ENCODE assay signal across 16 cellular contexts in the genomic region with DNA sequence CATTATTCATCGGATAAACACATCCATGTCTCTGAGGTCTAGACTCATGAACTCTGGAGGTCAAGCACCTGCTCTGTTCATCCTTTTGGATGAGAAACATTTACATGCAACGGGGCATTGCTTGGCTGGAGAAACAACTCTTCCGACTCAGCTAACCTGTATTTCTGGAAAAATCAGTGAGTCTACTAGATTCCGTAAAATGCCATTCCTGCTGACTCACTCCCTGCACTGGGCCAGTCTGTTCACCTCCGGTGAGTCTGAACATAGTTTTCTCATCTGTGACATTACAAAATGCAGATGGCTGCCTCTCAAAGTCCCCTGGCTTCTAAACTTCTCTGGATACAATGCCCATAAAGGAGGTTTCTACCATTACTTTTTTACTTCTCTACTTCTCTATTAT.
DNase-seq lines count a peak whose midpoint lies in the region; ATAC-seq and TF ChIP-seq lines count a peak whose summit lies in the region.
"Had no signal": no experiment of that assay in that cellular context is flagged by ENCODE, and none has a peak within 500 bp of the region (broad histone marks: within the 10 kb centered on the region; RNA-seq: fewer than 3 reads in every experiment).

No MANE protein-coding gene starts in this region.

- H3F3A ChIP-seq in neural progenitor cell (ENCODE audit: low read depth): no peaks in the 10 kb centered on the region

- no peak overlapping the region for H3K27ac Mint-ChIP-seq in neural progenitor cell
- H3K27ac Mint-ChIP-seq: activated T-helper 17 cell treated with anti-CD3 and anti-CD28 coated beads, Interleukin-2, amount 50 U/mL, for 72 hours; stimulated activated naive CD8-positive, alpha-beta T cell treated with anti-CD3 and anti-CD28 coated beads, Interleukin-15, Interleukin-2, amounts not matched to agents 100 ng/mL and 50 ng/mL, for 24 hours had no signal

- TF ChIP-seq EP300 in Ishikawa (IDR thresholded peaks at IDR 0.05; ENCODE audit: borderline replicate concordance): peak; percentile 85

- H2AFZ ChIP-seq in neural progenitor cell (replicated peaks): no peak overlapping the region

- no peaks in the 10 kb centered on the region for H3K79me2 ChIP-seq in neural progenitor cell (ENCODE audit: low read depth)

- H3K9me3 Mint-ChIP-seq in neural progenitor cell: no peaks in the 10 kb centered on the region
- H3K9me3 Mint-ChIP-seq: activated T-helper 17 cell treated with anti-CD3 and anti-CD28 coated beads, Interleukin-2, amount 50 U/mL, for 72 hours; stimulated activated naive CD8-positive, alpha-beta T cell treated with anti-CD3 and anti-CD28 coated beads, Interleukin-15, Interleukin-2, amounts not matched to agents 100 ng/mL and 50 ng/mL, for 24 hours had no signal

- H3K27me3 ChIP-seq in neural progenitor cell (no peaks in the 10 kb centered on the region), adrenal gland (no peaks in the 10 kb centered on the region)

- 86 to 96% (median 89%) methylated on average over 5 of the region's 5 CpGs for WGBS in adrenal gland, 4 donors

- no peaks in the 10 kb centered on the region for H3K27me3 Mint-ChIP-seq in neural progenitor cell (ENCODE audit: insufficient read depth, low read depth)
- H3K27me3 Mint-ChIP-seq: stimulated activated naive CD8-positive, alpha-beta T cell treated with anti-CD3 and anti-CD28 coated beads, Interleukin-15, Interleukin-2, amounts not matched to agents 100 ng/mL and 50 ng/mL, for 24 hours had no signal

- DNase-seq in choroid plexus epithelial cell (ENCODE audit: low read depth): peak; percentile 36
- DNase-seq in left kidney (ENCODE audit: low read depth, low spot score): peak; percentile 57
- DNase-seq in cerebellar cortex (ENCODE audit: low spot score): no peak
- no peak for DNase-seq in neural progenitor cell (ENCODE audit: low spot score)
- no peak for DNase-seq in adrenal gland
- DNase-seq: DND-41, HCEC 1CT, NCI-H446 treated with DMSO at 0.1 percent for 48 hours, occipital lobe had no signal

- no peaks in the 10 kb centered on the region for H4K20me1 ChIP-seq in neural progenitor cell (ENCODE audit: low read depth)

- no peak for ATAC-seq in HG03342 (IDR thresholded peaks at IDR 0.05; ENCODE audit: unreplicated experiment)
- ATAC-seq: activated T-helper 17 cell treated with anti-CD3 and anti-CD28 coated beads, Interleukin-2, amount 50 U/mL, for 72 hours had no signal

- peak; percentile 23; the same call in 1 of the 2 replicates for TF ChIP-seq RAD21 in Ishikawa (IDR thresholded peaks at IDR 0.05; ENCODE audit: low read depth)

- H3K4me3 Mint-ChIP-seq in neural progenitor cell: no peak overlapping the region
- H3K4me3 Mint-ChIP-seq: activated T-helper 17 cell treated with anti-CD3 and anti-CD28 coated beads, Interleukin-2, amount 50 U/mL, for 72 hours; stimulated activated naive CD8-positive, alpha-beta T cell treated with anti-CD3 and anti-CD28 coated beads, Interleukin-15, Interleukin-2, amounts not matched to agents 100 ng/mL and 50 ng/mL, for 24 hours had no signal

- no peak overlapping the region for H3K4me3 ChIP-seq in choroid plexus epithelial cell (ENCODE audit: low read depth, low read length)
- no peak overlapping the region for H3K4me3 ChIP-seq in neural progenitor cell
- H3K4me3 ChIP-seq in adrenal gland: no peak overlapping the region
- H3K4me3 ChIP-seq: skin epidermis had no signal

- TF ChIP-seq CTCF in choroid plexus epithelial cell (conservative IDR thresholded peaks at IDR 0.05; ENCODE audit: low read depth, low read length) (no peak), neural progenitor cell (IDR thresholded peaks at IDR 0.05) (no peak), adrenal gland (IDR thresholded peaks at IDR 0.05) (no peak)

- no peaks in the 10 kb centered on the region for H3K36me3 ChIP-seq in neural progenitor cell
- no peaks in the 10 kb centered on the region for H3K36me3 ChIP-seq in adrenal gland (replicated peaks in 1 of 2)

- intact Hi-C loops in adrenal gland (cut with DNase I): no loop called here

- H3K9me3 ChIP-seq in neural progenitor cell (ENCODE audit: low read depth) (no peaks in the 10 kb centered on the region), adrenal gland (replicated peaks in 1 of 3) (no peaks in the 10 kb centered on the region)

- H3K4me1 ChIP-seq in neural progenitor cell: no peaks in the 10 kb centered on the region
- no peaks in the 10 kb centered on the region for H3K4me1 ChIP-seq in adrenal gland (replicated peaks in 1 of 2)

- H3K9ac ChIP-seq in neural progenitor cell: no peak overlapping the region
- H3K9ac ChIP-seq: KMS-11 had no signal

- H3K27ac ChIP-seq in neural progenitor cell: no peak overlapping the region
- H3K27ac ChIP-seq in adrenal gland: no peak overlapping the region
- H3K27ac ChIP-seq: C4-2B, KMS-11 had no signal

- no peaks in the 10 kb centered on the region for H3K36me3 Mint-ChIP-seq in neural progenitor cell

- H3K4me1 Mint-ChIP-seq in neural progenitor cell: no peaks in the 10 kb centered on the region
- H3K4me1 Mint-ChIP-seq: activated T-helper 17 cell treated with anti-CD3 and anti-CD28 coated beads, Interleukin-2, amount 50 U/mL, for 72 hours had no signal

- H3K4me2 ChIP-seq in neural progenitor cell: no peak overlapping the region
- H3K4me2 ChIP-seq: KMS-11 had no signal

- TF ChIP-seq POLR2A in adrenal gland (IDR thresholded peaks at IDR 0.05): no peak

TF ChIP-seq in Ishikawa, 13 proteins besides CTCF, POLR2A, EP300 and RAD21:
- no peak for TF ChIP-seq CREB1 (IDR thresholded peaks at IDR 0.05; ENCODE audit: low read depth)
- TF ChIP-seq FOXM1 (IDR thresholded peaks at IDR 0.05; ENCODE audit: borderline replicate concordance, low read depth): peak; percentile 78; the same call in 1 of the 2 replicates
- TF ChIP-seq, protein P1, sequence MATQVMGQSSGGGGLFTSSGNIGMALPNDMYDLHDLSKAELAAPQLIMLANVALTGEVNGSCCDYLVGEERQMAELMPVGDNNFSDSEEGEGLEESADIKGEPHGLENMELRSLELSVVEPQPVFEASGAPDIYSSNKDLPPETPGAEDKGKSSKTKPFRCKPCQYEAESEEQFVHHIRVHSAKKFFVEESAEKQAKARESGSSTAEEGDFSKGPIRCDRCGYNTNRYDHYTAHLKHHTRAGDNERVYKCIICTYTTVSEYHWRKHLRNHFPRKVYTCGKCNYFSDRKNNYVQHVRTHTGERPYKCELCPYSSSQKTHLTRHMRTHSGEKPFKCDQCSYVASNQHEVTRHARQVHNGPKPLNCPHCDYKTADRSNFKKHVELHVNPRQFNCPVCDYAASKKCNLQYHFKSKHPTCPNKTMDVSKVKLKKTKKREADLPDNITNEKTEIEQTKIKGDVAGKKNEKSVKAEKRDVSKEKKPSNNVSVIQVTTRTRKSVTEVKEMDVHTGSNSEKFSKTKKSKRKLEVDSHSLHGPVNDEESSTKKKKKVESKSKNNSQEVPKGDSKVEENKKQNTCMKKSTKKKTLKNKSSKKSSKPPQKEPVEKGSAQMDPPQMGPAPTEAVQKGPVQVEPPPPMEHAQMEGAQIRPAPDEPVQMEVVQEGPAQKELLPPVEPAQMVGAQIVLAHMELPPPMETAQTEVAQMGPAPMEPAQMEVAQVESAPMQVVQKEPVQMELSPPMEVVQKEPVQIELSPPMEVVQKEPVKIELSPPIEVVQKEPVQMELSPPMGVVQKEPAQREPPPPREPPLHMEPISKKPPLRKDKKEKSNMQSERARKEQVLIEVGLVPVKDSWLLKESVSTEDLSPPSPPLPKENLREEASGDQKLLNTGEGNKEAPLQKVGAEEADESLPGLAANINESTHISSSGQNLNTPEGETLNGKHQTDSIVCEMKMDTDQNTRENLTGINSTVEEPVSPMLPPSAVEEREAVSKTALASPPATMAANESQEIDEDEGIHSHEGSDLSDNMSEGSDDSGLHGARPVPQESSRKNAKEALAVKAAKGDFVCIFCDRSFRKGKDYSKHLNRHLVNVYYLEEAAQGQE (IDR thresholded peaks at IDR 0.05; ENCODE audit: low read depth): no peak
- TF ChIP-seq, protein P2, sequence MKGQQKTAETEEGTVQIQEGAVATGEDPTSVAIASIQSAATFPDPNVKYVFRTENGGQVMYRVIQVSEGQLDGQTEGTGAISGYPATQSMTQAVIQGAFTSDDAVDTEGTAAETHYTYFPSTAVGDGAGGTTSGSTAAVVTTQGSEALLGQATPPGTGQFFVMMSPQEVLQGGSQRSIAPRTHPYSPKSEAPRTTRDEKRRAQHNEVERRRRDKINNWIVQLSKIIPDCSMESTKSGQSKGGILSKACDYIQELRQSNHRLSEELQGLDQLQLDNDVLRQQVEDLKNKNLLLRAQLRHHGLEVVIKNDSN (IDR thresholded peaks at IDR 0.05): no peak
- no peak for TF ChIP-seq EGR1 (IDR thresholded peaks at IDR 0.05)
- TF ChIP-seq, protein P3, sequence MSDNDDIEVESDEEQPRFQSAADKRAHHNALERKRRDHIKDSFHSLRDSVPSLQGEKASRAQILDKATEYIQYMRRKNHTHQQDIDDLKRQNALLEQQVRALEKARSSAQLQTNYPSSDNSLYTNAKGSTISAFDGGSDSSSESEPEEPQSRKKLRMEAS (IDR thresholded peaks at IDR 0.05): no peak; the same call in 1 of the 2 replicates
- TF ChIP-seq YY1 (IDR thresholded peaks at IDR 0.05; ENCODE audit: low read depth): peak; percentile 49
- TF ChIP-seq CEBPB (IDR thresholded peaks at IDR 0.05): no peak
- no peak for TF ChIP-seq ZBTB7A (IDR thresholded peaks at IDR 0.05; ENCODE audit: low read depth)
- peak; percentile 90 for TF ChIP-seq TEAD4 (IDR thresholded peaks at IDR 0.05)
- no peak for TF ChIP-seq TAF1 (IDR thresholded peaks at IDR 0.05; ENCODE audit: low read depth)
- peak; percentile 88 for TF ChIP-seq TCF12 (IDR thresholded peaks at IDR 0.05; ENCODE audit: low read depth)
- TF ChIP-seq NFIC (IDR thresholded peaks at IDR 0.05): peak; percentile 74

Comparison
In these comparisons a context has a peak if more than half of its experiments do, and no peak if none do; other contexts are left out.
1. DNase-seq: peak in choroid plexus epithelial cell (single experiment) and left kidney (single experiment); none in cerebellar cortex (single experiment), neural progenitor cell (single experiment) and adrenal gland (0 of 7).